17 cellular contexts compared by ENCODE assay signal in the genomic region with DNA sequence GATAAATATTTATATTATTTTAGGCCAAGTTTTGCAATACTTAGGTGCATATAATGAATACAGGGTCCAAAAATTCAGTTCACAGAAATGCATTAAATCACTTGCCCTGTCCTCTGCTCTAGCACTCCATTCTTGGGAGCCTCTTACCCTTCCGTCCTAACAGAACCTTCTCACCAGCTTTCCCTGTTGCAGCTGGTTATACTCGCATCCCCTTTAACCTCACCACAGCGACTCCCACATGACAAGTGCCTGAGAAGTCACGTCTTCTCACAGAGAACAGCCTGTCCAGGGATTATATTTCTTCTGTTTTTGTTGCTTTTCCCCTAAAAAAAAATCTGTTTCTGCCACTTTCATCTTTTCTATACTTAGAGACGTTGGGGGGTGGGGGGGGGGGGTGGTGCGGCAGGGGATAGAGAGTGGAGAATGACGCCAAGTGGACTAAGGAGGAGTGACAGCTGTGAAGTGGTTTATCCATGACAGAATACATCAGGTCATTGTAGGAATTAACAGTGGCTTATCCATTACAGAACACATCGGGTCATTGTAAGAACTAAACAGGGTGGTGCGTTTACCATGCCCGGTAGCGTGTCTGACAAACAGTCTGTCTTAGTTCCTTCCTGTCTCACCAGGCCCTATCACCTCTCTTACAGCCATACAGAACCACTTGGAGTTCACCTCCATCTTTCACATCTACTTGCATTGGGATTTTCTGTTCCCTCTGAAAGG.
"Had no signal": no experiment of that assay in that cellular context is flagged by ENCODE, and none has a peak within 500 bp of the region (broad histone marks: within the 10 kb centered on the region; RNA-seq: fewer than 3 reads in every experiment).

No MANE protein-coding gene starts in this region.

- H3K27me3 ChIP-seq: adrenal gland, breast epithelium, tibial nerve had no signal

- H3K4me1 ChIP-seq: adrenal gland, breast epithelium, tibial nerve had no signal

- ATAC-seq: left lobe of liver, WTC11 had no signal

- H3K27ac ChIP-seq: adrenal gland, tibial nerve had no signal

- H3K9me3 ChIP-seq: adrenal gland, breast epithelium, tibial nerve had no signal

- H3K4me3 ChIP-seq: adrenal gland, breast epithelium, tibial nerve had no signal

- DNase-seq: activated CD4-positive, alpha-beta T cell treated with anti-CD3 and anti-CD28 coated beads for 36 hours; activated CD4-positive, alpha-beta T cell treated with anti-CD3 and anti-CD28 coated beads, Interleukin-2, amount 50 U/mL, for 48 hours; activated gamma-delta T cell treated with Interleukin-2 at 50 U/mL for 16 hours; effector memory CD4-positive, alpha-beta T cell; hippocampal formation; islet precursor cell; midbrain; occipital lobe; stimulated activated CD4-positive, alpha-beta T cell treated with anti-CD3 and anti-CD28 coated beads, Interleukin-12 subunit alpha, Interleukin-12 subunit beta, amount 100 ng/mL, for 4 hours; stimulated activated CD4-positive, alpha-beta T cell treated with anti-CD3 and anti-CD28 coated beads, Interleukin-1b, Interleukin-23, amount 100 ng/mL, for 48 hours; stimulated activated CD8-positive, alpha-beta memory T cell treated with anti-CD3 and anti-CD28 coated beads, Interleukin-4, amount 100 ng/mL, for 48 hours; stimulated activated naive CD4-positive, alpha-beta T cell had no signal

- H3K36me3 ChIP-seq: adrenal gland, breast epithelium, tibial nerve had no signal
